Comparison of ENCODE assay signal across 11 cellular contexts in genomic region chr14:68521557-68521901, GRCh38.
DNase-seq lines count a peak whose midpoint lies in the region; ATAC-seq and TF ChIP-seq lines count a peak whose summit lies in the region.
"Had no signal": no experiment of that assay in that cellular context is flagged by ENCODE, and none has a peak within 500 bp of the region (broad histone marks: within the 10 kb centered on the region; RNA-seq: fewer than 3 reads in every experiment).

No MANE protein-coding gene starts in this region.

- H3K27ac ChIP-seq in HCT116 (ENCODE audit: low read depth, low read length), result peak overlapping the region; percentile 42; the same call in 1 of the 2 replicates
- H3K27ac ChIP-seq in coronary artery, result peak overlapping the region; percentile 64 to 79
- peak overlapping the region; percentile 83 for H3K27ac ChIP-seq in subcutaneous abdominal adipose tissue (ENCODE audit: low read depth, low read length)

- TF ChIP-seq RAD21 in HCT116 (IDR thresholded peaks at IDR 0.05; ENCODE audit: low read depth), result no peak

- POLR2A ChIA-PET in HCT116 (lab: Charles Lee), result interaction anchor here (0.9 to 1.8 kb wide), 4 partner anchors 10 to 271 kb away, joined by 3 to 5 read pairs (median 4); partner anchors contain the start of gene ZFP36L1

- H2AFZ ChIP-seq in HCT116 (ENCODE audit: low read depth, low read length, poor library complexity, severe bottlenecking), result no peak overlapping the region

- RAD21 ChIA-PET in HCT116 (lab: Charles Lee; ENCODE audit: low non-redundant PET in 1 of 2, low total read pairs in 2 of 2, uncharacterized antibody in 2 of 2, unreplicated experiment in 2 of 2), result no interaction called here

- CTCF ChIA-PET in HCT116 (lab: Charles Lee), result interaction anchor here (0.9 kb wide), 1 partner anchor 12 kb away, joined by 3 read pairs; no protein-coding TSS in a partner anchor

- H3K9me3 ChIP-seq in HCT116 (ENCODE audit: control insufficient read depth in 1 of 2, insufficient read depth in 1 of 2, low read depth in 1 of 2, low read length in 2 of 2), result no peaks in the 10 kb centered on the region
- H3K9me3 ChIP-seq in mucosa of stomach (ENCODE audit: control insufficient read depth, low read length), result no peaks in the 10 kb centered on the region
- no peaks in the 10 kb centered on the region for H3K9me3 ChIP-seq in subcutaneous abdominal adipose tissue (ENCODE audit: control insufficient read depth in 5 of 5, low read length in 5 of 5)
- no peaks in the 10 kb centered on the region for H3K9me3 ChIP-seq in BE2C

- no peaks in the 10 kb centered on the region for H3K9me2 ChIP-seq in HCT116 (ENCODE audit: insufficient read depth)

- ATAC-seq in HCT116, result 0 out of 2 replicates have a peak, but pooled peaks have one; percentile 7

- no peak overlapping the region for H3K4me3 ChIP-seq in HCT116 (replicated peaks in 1 of 2; ENCODE audit: low read depth in 1 of 2, low read length in 2 of 2)
- no peak overlapping the region for H3K4me3 ChIP-seq in coronary artery
- no peak overlapping the region for H3K4me3 ChIP-seq in mucosa of stomach (ENCODE audit: low read length)
- H3K4me3 ChIP-seq in subcutaneous abdominal adipose tissue (ENCODE audit: low read depth in 1 of 5, low read length in 5 of 5), result no peak overlapping the region
- H3K4me3 ChIP-seq in BE2C (ENCODE audit: low read depth, low read length), result no peak overlapping the region

- peak overlapping the region; percentile 65 for H3K4me2 ChIP-seq in HCT116 (ENCODE audit: low read length)

- DNase-seq in HCT116 (ENCODE audit: low read depth, low spot score) (no peak), coronary artery (ENCODE audit: low spot score) (no peak), HCEC 1CT (no peak), foreskin melanocyte (no peak), BE2C (no peak), C1 segment of cervical spinal cord (lab: John Stamatoyannopoulos, UW) (no peak)
- DNase-seq: activated CD4-positive, alpha-beta memory T cell treated with anti-CD3 and anti-CD28 coated beads for 36 hours; activated effector memory CD4-positive, alpha-beta T cell treated with Interleukin-2 at 50 U/mL for 16 hours; AML-193 had no signal

- H3K4me1 ChIP-seq in HCT116 (ENCODE audit: control insufficient read depth in 1 of 2, insufficient read depth in 2 of 2, low read length in 2 of 2), result peaks cover 54 to 58% of the 10 kb centered on the region in 2 experiments
- H3K4me1 ChIP-seq in mucosa of stomach (ENCODE audit: control insufficient read depth, insufficient read depth, low read length), result peaks cover 57% of the 10 kb centered on the region
- peaks cover 22 to 72% (median 64%) of the 10 kb centered on the region in 5 donors for H3K4me1 ChIP-seq in subcutaneous abdominal adipose tissue (ENCODE audit: control insufficient read depth in 5 of 5, insufficient read depth in 5 of 5, low read length in 5 of 5)
- H3K4me1 ChIP-seq in BE2C, result no peaks in the 10 kb centered on the region

- intact Hi-C loops in HCT116 (cut with micrococcal nuclease), result no loop called here

- H3K9ac ChIP-seq in HCT116 (ENCODE audit: low read length) (peak overlapping the region; percentile 37), mucosa of stomach (ENCODE audit: low read length) (peak overlapping the region; percentile 35), subcutaneous abdominal adipose tissue (ENCODE audit: low read length in 5 of 5) (peak overlapping the region in 1 of 5 donors; percentile 14)

- H3K79me2 ChIP-seq in HCT116 (ENCODE audit: insufficient read depth, low read length), result no peaks in the 10 kb centered on the region

- TF ChIP-seq CTCF in HCT116 (IDR thresholded peaks at IDR 0.05 in 2 of 3, conservative IDR thresholded peaks at IDR 0.05 in 1 of 3; ENCODE audit: borderline replicate concordance in 1 of 3, insufficient read depth in 1 of 3, low read depth in 2 of 3, low read length in 2 of 3) (no peak), coronary artery (IDR thresholded peaks at IDR 0.05) (no peak), BE2C (IDR thresholded peaks at IDR 0.05; ENCODE audit: low read depth, low read length) (no peak)

- H3K36me3 ChIP-seq in HCT116 (ENCODE audit: control insufficient read depth in 1 of 2, insufficient read depth in 2 of 2, low read length in 2 of 2) (no peaks in the 10 kb centered on the region), mucosa of stomach (ENCODE audit: control insufficient read depth, insufficient read depth, low read length) (no peaks in the 10 kb centered on the region), subcutaneous abdominal adipose tissue (ENCODE audit: control insufficient read depth in 5 of 5, insufficient read depth in 5 of 5, low read length in 5 of 5) (no peaks in the 10 kb centered on the region), BE2C (no peaks in the 10 kb centered on the region)

- no peak for TF ChIP-seq POLR2A in HCT116 (IDR thresholded peaks at IDR 0.05; ENCODE audit: borderline replicate concordance, extremely low read depth, insufficient read depth, insufficient read length)

- no peaks in the 10 kb centered on the region for H4K20me1 ChIP-seq in HCT116 (ENCODE audit: insufficient read depth)

- no peaks in the 10 kb centered on the region for H3K27me3 ChIP-seq in HCT116 (ENCODE audit: insufficient read depth, low read length)
- H3K27me3 ChIP-seq in mucosa of stomach (ENCODE audit: control insufficient read depth, insufficient read depth, low read length), result no peaks in the 10 kb centered on the region
- H3K27me3 ChIP-seq in subcutaneous abdominal adipose tissue (ENCODE audit: control insufficient read depth in 5 of 5, insufficient read depth in 4 of 5, low read length in 5 of 5), result no peaks in the 10 kb centered on the region
- no peaks in the 10 kb centered on the region for H3K27me3 ChIP-seq in BE2C

- no TSS peak for BruUV-seq in HCT116 (replicated peaks; lab: Mats Ljungman, UMichigan)

TF ChIP-seq in HCT116, 20 proteins besides CTCF, POLR2A, EP300 and RAD21:
- TF ChIP-seq ELF1 (IDR thresholded peaks at IDR 0.05; ENCODE audit: borderline replicate concordance, low read depth), result no peak
- no peak for TF ChIP-seq ATF3 (IDR thresholded peaks at IDR 0.05)
- no peak for TF ChIP-seq SP1 (IDR thresholded peaks at IDR 0.05; ENCODE audit: low read depth)
- TF ChIP-seq ZBTB33 (IDR thresholded peaks at IDR 0.05; ENCODE audit: extremely low read depth, insufficient replicate concordance, low read length), result no peak
- no peak for TF ChIP-seq TCF7L2 (IDR thresholded peaks at IDR 0.05; ENCODE audit: borderline replicate concordance, extremely low read depth, insufficient read depth, insufficient read length)
- no peak for TF ChIP-seq MAX (IDR thresholded peaks at IDR 0.05)
- TF ChIP-seq ZFX (IDR thresholded peaks at IDR 0.05), result no peak
- TF ChIP-seq FOSL1 (IDR thresholded peaks at IDR 0.05; ENCODE audit: low read depth), result no peak
- TF ChIP-seq POLR2AphosphoS5 (IDR thresholded peaks at IDR 0.05; ENCODE audit: low read depth, low read length), result no peak
- TF ChIP-seq CBX3 (IDR thresholded peaks at IDR 0.05; ENCODE audit: low read depth), result no peak
- no peak for TF ChIP-seq ZNF274 (IDR thresholded peaks at IDR 0.05; ENCODE audit: low read depth, low read length)
- no peak for TF ChIP-seq JUND (IDR thresholded peaks at IDR 0.05)
